Comparison of ENCODE assay signal across 1 cellular context in the genomic region with DNA sequence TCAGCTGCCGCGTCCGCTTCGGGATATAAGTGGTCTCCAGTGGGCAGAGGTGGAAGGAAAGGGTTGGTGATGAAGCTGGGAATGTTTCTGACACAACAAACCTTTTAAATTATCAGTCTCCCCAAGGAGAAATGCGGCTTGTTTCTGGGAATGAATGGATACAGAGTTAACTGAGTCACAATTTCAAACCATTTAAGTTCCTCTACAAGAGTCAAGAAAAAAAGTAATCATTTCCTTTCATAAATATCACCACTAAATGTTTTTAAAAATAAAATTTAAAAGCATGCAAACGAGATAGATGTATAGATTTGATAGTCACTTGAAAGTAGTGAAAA.
TF ChIP-seq lines count a peak whose summit lies in the region.

No MANE protein-coding gene starts in this region.

TF ChIP-seq in HepG2, 621 proteins besides CTCF, POLR2A, EP300 and RAD21:
- TF ChIP-seq CHD2 (IDR thresholded peaks at IDR 0.05; ENCODE audit: low read depth, low read length) (no peak), FOXP1 (IDR thresholded peaks at IDR 0.05) (no peak), FOXP1 (CRISPR knock-in tag; IDR thresholded peaks at IDR 0.05) (no peak), TARDBP (CRISPR knock-in tag; IDR thresholded peaks at IDR 0.05) (no peak), ZFP62 (CRISPR knock-in tag; IDR thresholded peaks at IDR 0.05) (no peak), ZNF777 (CRISPR knock-in tag; IDR thresholded peaks at IDR 0.05) (no peak), RORA (CRISPR knock-in tag; IDR thresholded peaks at IDR 0.05) (no peak)
- TF ChIP-seq, protein P1, sequence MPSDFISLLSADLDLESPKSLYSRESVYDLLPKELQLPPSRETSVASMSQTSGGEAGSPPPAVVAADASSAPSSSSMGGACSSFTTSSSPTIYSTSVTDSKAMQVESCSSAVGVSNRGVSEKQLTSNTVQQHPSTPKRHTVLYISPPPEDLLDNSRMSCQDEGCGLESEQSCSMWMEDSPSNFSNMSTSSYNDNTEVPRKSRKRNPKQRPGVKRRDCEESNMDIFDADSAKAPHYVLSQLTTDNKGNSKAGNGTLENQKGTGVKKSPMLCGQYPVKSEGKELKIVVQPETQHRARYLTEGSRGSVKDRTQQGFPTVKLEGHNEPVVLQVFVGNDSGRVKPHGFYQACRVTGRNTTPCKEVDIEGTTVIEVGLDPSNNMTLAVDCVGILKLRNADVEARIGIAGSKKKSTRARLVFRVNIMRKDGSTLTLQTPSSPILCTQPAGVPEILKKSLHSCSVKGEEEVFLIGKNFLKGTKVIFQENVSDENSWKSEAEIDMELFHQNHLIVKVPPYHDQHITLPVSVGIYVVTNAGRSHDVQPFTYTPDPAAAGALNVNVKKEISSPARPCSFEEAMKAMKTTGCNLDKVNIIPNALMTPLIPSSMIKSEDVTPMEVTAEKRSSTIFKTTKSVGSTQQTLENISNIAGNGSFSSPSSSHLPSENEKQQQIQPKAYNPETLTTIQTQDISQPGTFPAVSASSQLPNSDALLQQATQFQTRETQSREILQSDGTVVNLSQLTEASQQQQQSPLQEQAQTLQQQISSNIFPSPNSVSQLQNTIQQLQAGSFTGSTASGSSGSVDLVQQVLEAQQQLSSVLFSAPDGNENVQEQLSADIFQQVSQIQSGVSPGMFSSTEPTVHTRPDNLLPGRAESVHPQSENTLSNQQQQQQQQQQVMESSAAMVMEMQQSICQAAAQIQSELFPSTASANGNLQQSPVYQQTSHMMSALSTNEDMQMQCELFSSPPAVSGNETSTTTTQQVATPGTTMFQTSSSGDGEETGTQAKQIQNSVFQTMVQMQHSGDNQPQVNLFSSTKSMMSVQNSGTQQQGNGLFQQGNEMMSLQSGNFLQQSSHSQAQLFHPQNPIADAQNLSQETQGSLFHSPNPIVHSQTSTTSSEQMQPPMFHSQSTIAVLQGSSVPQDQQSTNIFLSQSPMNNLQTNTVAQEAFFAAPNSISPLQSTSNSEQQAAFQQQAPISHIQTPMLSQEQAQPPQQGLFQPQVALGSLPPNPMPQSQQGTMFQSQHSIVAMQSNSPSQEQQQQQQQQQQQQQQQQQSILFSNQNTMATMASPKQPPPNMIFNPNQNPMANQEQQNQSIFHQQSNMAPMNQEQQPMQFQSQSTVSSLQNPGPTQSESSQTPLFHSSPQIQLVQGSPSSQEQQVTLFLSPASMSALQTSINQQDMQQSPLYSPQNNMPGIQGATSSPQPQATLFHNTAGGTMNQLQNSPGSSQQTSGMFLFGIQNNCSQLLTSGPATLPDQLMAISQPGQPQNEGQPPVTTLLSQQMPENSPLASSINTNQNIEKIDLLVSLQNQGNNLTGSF (CRISPR knock-in tag; IDR thresholded peaks at IDR 0.05): no peak
- TF ChIP-seq, protein P2, sequence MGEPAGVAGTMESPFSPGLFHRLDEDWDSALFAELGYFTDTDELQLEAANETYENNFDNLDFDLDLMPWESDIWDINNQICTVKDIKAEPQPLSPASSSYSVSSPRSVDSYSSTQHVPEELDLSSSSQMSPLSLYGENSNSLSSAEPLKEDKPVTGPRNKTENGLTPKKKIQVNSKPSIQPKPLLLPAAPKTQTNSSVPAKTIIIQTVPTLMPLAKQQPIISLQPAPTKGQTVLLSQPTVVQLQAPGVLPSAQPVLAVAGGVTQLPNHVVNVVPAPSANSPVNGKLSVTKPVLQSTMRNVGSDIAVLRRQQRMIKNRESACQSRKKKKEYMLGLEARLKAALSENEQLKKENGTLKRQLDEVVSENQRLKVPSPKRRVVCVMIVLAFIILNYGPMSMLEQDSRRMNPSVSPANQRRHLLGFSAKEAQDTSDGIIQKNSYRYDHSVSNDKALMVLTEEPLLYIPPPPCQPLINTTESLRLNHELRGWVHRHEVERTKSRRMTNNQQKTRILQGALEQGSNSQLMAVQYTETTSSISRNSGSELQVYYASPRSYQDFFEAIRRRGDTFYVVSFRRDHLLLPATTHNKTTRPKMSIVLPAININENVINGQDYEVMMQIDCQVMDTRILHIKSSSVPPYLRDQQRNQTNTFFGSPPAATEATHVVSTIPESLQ (CRISPR knock-in tag; conservative IDR thresholded peaks at IDR 0.05): 0 out of 2 replicates have a peak, but pooled peaks have one; percentile 19
- TF ChIP-seq, protein P3, sequence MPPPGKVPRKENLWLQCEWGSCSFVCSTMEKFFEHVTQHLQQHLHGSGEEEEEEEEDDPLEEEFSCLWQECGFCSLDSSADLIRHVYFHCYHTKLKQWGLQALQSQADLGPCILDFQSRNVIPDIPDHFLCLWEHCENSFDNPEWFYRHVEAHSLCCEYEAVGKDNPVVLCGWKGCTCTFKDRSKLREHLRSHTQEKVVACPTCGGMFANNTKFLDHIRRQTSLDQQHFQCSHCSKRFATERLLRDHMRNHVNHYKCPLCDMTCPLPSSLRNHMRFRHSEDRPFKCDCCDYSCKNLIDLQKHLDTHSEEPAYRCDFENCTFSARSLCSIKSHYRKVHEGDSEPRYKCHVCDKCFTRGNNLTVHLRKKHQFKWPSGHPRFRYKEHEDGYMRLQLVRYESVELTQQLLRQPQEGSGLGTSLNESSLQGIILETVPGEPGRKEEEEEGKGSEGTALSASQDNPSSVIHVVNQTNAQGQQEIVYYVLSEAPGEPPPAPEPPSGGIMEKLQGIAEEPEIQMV (CRISPR knock-in tag; IDR thresholded peaks at IDR 0.05; ENCODE audit: low read depth): 0 out of 2 replicates have a peak, but pooled peaks have one; percentile 8
- TF ChIP-seq, protein P4, sequence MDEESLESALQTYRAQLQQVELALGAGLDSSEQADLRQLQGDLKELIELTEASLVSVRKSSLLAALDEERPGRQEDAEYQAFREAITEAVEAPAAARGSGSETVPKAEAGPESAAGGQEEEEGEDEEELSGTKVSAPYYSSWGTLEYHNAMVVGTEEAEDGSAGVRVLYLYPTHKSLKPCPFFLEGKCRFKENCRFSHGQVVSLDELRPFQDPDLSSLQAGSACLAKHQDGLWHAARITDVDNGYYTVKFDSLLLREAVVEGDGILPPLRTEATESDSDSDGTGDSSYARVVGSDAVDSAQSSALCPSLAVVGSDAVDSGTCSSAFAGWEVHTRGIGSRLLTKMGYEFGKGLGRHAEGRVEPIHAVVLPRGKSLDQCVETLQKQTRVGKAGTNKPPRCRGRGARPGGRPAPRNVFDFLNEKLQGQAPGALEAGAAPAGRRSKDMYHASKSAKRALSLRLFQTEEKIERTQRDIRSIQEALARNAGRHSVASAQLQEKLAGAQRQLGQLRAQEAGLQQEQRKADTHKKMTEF (CRISPR knock-in tag; IDR thresholded peaks at IDR 0.05): no peak
- TF ChIP-seq, protein P5, sequence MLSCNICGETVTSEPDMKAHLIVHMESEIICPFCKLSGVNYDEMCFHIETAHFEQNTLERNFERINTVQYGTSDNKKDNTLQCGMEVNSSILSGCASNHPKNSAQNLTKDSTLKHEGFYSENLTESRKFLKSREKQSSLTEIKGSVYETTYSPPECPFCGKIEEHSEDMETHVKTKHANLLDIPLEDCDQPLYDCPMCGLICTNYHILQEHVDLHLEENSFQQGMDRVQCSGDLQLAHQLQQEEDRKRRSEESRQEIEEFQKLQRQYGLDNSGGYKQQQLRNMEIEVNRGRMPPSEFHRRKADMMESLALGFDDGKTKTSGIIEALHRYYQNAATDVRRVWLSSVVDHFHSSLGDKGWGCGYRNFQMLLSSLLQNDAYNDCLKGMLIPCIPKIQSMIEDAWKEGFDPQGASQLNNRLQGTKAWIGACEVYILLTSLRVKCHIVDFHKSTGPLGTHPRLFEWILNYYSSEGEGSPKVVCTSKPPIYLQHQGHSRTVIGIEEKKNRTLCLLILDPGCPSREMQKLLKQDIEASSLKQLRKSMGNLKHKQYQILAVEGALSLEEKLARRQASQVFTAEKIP (CRISPR knock-in tag; IDR thresholded peaks at IDR 0.05; ENCODE audit: borderline replicate concordance): no peak
